Comparison of ENCODE assay signal across 20 cellular contexts in genomic region chr13:22487932-22488331, GRCh38.
DNase-seq lines count a peak whose midpoint lies in the region; FAIRE-seq and TF ChIP-seq lines count a peak whose summit lies in the region.
"Had no signal": no experiment of that assay in that cellular context is flagged by ENCODE, and none has a peak within 500 bp of the region (broad histone marks: within the 10 kb centered on the region; RNA-seq: fewer than 3 reads in every experiment).

No MANE protein-coding gene starts in this region.

- no peaks in the 10 kb centered on the region for H3K27me3 ChIP-seq in astrocyte (ENCODE audit: insufficient read depth, low read length)
- no peaks in the 10 kb centered on the region for H3K27me3 ChIP-seq in CD8-positive, alpha-beta memory T cell (ENCODE audit: insufficient read depth, low read length, poor library complexity, severe bottlenecking)
- H3K27me3 ChIP-seq in tibial artery = no peaks in the 10 kb centered on the region
- H3K27me3 ChIP-seq: BLaER1, MG63, SJSA1 had no signal

- no peaks in the 10 kb centered on the region for H3K9me3 ChIP-seq in astrocyte (ENCODE audit: insufficient read depth, low read depth, low read length)
- no peaks in the 10 kb centered on the region for H3K9me3 ChIP-seq in CD8-positive, alpha-beta memory T cell (ENCODE audit: low read length)
- no peaks in the 10 kb centered on the region for H3K9me3 ChIP-seq in tibial artery
- H3K9me3 ChIP-seq: MG63, SJSA1 had no signal

- no peak overlapping the region for H3K4me3 ChIP-seq in astrocyte (ENCODE audit: insufficient read depth, low read depth, low read length)
- H3K4me3 ChIP-seq in retinal pigment epithelial cell (ENCODE audit: low read length) = no peak overlapping the region
- no peak overlapping the region for H3K4me3 ChIP-seq in CD8-positive, alpha-beta memory T cell (ENCODE audit: low read length)
- no peak overlapping the region for H3K4me3 ChIP-seq in tibial artery
- H3K4me3 ChIP-seq: BLaER1, MG63, SJSA1 had no signal

- TF ChIP-seq RAD21 in Ishikawa (IDR thresholded peaks at IDR 0.05; ENCODE audit: low read depth) = no peak

- no peaks in the 10 kb centered on the region for H3K27me3 Mint-ChIP-seq in astrocyte (ENCODE audit: low read depth, unreplicated experiment)
- H3K27me3 Mint-ChIP-seq in CD8-positive, alpha-beta memory T cell = no peaks in the 10 kb centered on the region
- H3K27me3 Mint-ChIP-seq: CD4-positive, alpha-beta T cell had no signal

- CTCF ChIA-PET in CD8-positive, alpha-beta memory T cell (lab: Charles Lee) = no interaction called here

- H3K4me1 Mint-ChIP-seq in astrocyte (ENCODE audit: low read depth, unreplicated experiment) = peaks cover 23% of the 10 kb centered on the region
- H3K4me1 Mint-ChIP-seq in CD8-positive, alpha-beta memory T cell = no peaks in the 10 kb centered on the region
- H3K4me1 Mint-ChIP-seq: H9 had no signal

- H3K4me1 ChIP-seq in astrocyte (ENCODE audit: insufficient read depth, low read length) = peaks cover 3% of the 10 kb centered on the region
- H3K4me1 ChIP-seq in CD8-positive, alpha-beta memory T cell (ENCODE audit: insufficient read depth, low read length) = no peaks in the 10 kb centered on the region
- no peaks in the 10 kb centered on the region for H3K4me1 ChIP-seq in tibial artery
- H3K4me1 ChIP-seq: SJSA1 had no signal

- H3K9ac ChIP-seq in astrocyte (ENCODE audit: low read length) = no peak overlapping the region
- H3K9ac ChIP-seq: BLaER1 had no signal

- no peak overlapping the region for H3K4me2 ChIP-seq in astrocyte (ENCODE audit: low read length)
- H3K4me2 ChIP-seq: BLaER1 had no signal

- H3K36me3 ChIP-seq in astrocyte (ENCODE audit: insufficient read depth, low read length) (no peaks in the 10 kb centered on the region), tibial artery (no peaks in the 10 kb centered on the region)
- H3K36me3 ChIP-seq in CD8-positive, alpha-beta memory T cell (ENCODE audit: insufficient read depth, low read length) = no peaks in the 10 kb centered on the region
- H3K36me3 ChIP-seq: MG63, SJSA1 had no signal

- TF ChIP-seq CTCF in astrocyte (IDR thresholded peaks at IDR 0.05; ENCODE audit: insufficient read depth, low read depth, low read length) (no peak), retinal pigment epithelial cell (conservative IDR thresholded peaks at IDR 0.05; ENCODE audit: low read depth, low read length) (no peak), tibial artery (IDR thresholded peaks at IDR 0.05) (no peak)

- no peak for TF ChIP-seq POLR2A in H54 (IDR thresholded peaks at IDR 0.05; ENCODE audit: low read depth, low read length)

- no peak for DNase-seq in astrocyte (ENCODE audit: low read depth)
- DNase-seq in iris pigment epithelial cell (ENCODE audit: low read depth) = peak; percentile 10
- DNase-seq in retinal pigment epithelial cell (ENCODE audit: low read depth) = peak; percentile 46
- DNase-seq in DMS 273 (lab: John Stamatoyannopoulos, UW; ENCODE audit: unreplicated experiment) = no peak
- no peak for DNase-seq in H54 (ENCODE audit: insufficient read length, low spot score)
- DNase-seq in CD8-positive, alpha-beta memory T cell = no peak
- DNase-seq in tibial artery = no peak
- DNase-seq: CD4-positive, alpha-beta T cell; DMS153; GDM1; H9; IMR-90; MG63; NCI-H1417; NCI-H1694 treated with DMSO at 0.1 percent for 48 hours; NCI-H2081 treated with DMSO at 0.1 percent for 48 hours; NCI-H69 had no signal

- intact Hi-C loops in tibial artery (cut with DNase I; ENCODE audit: low total_unique reads) = no loop called here

- POLR2A ChIA-PET in CD8-positive, alpha-beta memory T cell (lab: Charles Lee) = no interaction called here

- no peak overlapping the region for H2AFZ ChIP-seq in astrocyte (ENCODE audit: low read depth, low read length)

- H3K27ac Mint-ChIP-seq in astrocyte (ENCODE audit: unreplicated experiment) = peak overlapping the region; percentile 2
- no peak overlapping the region for H3K27ac Mint-ChIP-seq in CD8-positive, alpha-beta memory T cell
- H3K27ac Mint-ChIP-seq: CD4-positive, alpha-beta T cell had no signal

- no peak overlapping the region for H3K4me3 Mint-ChIP-seq in astrocyte (ENCODE audit: unreplicated experiment)
- H3K4me3 Mint-ChIP-seq in CD8-positive, alpha-beta memory T cell = no peak overlapping the region
- H3K4me3 Mint-ChIP-seq: CD4-positive, alpha-beta T cell; H9 had no signal

- FAIRE-seq in astrocyte (lab: Jason Lieb, UNC) = no peak
- FAIRE-seq in H54 (lab: Jason Lieb, UNC) = no peak

- TF ChIP-seq EP300 in Ishikawa (IDR thresholded peaks at IDR 0.05; ENCODE audit: borderline replicate concordance) = no peak

- H3K36me3 Mint-ChIP-seq in astrocyte (ENCODE audit: low read depth, unreplicated experiment) = no peaks in the 10 kb centered on the region
- no peaks in the 10 kb centered on the region for H3K36me3 Mint-ChIP-seq in CD8-positive, alpha-beta memory T cell

- no peaks in the 10 kb centered on the region for H4K20me1 ChIP-seq in astrocyte (ENCODE audit: insufficient read depth, low read length)
- H4K20me1 ChIP-seq: BLaER1 had no signal

- H3K27ac ChIP-seq in astrocyte (ENCODE audit: low read depth, low read length) (no peak overlapping the region), tibial artery (no peak overlapping the region)
- no peak overlapping the region for H3K27ac ChIP-seq in CD8-positive, alpha-beta memory T cell (ENCODE audit: low read depth, low read length)
- H3K27ac ChIP-seq: BLaER1, SJSA1 had no signal

- H3K9me3 Mint-ChIP-seq in astrocyte (ENCODE audit: unreplicated experiment) = no peaks in the 10 kb centered on the region
- H3K9me3 Mint-ChIP-seq in CD8-positive, alpha-beta memory T cell = peaks cover 0 to 1% (median 0%) of the 10 kb centered on the region in 5 donors

- no peaks in the 10 kb centered on the region for H3K79me2 ChIP-seq in astrocyte (ENCODE audit: insufficient read depth, low read length)

TF ChIP-seq in Ishikawa, 13 proteins besides CTCF, POLR2A, EP300 and RAD21:
- TF ChIP-seq FOXM1 (IDR thresholded peaks at IDR 0.05; ENCODE audit: borderline replicate concordance, low read depth) (no peak), NFIC (IDR thresholded peaks at IDR 0.05) (peak; percentile 72), CEBPB (IDR thresholded peaks at IDR 0.05) (0 out of 2 replicates have a peak, but pooled peaks have one; percentile 7)
TF ChIP-seq in Ishikawa: peak in this region for 2.

Comparison
In these comparisons a context has a peak if more than half of its experiments do, and no peak if none do; other contexts are left out.
1. DNase-seq: peak in iris pigment epithelial cell (single experiment) and retinal pigment epithelial cell (single experiment); none in astrocyte (single experiment), DMS 273 (single experiment), H54 (single experiment), CD8-positive, alpha-beta memory T cell (0 of 5) and tibial artery (0 of 2).